Comparison of ENCODE assay signal across 20 cellular contexts in genomic region chr15:31845791-31846190, GRCh38. TPM values are rescaled to one million over a fixed set of nuclear protein-coding genes. Genes with fewer than 3 reads are reported as not detected.
A peak's percentile ranks its signal among the peaks of the same experiment; 100 is the strongest.
DNase-seq lines count a peak whose midpoint lies in the region; ATAC-seq and TF ChIP-seq lines count a peak whose summit lies in the region.
"Had no signal": no experiment of that assay in that cellular context is flagged by ENCODE, and none has a peak within 500 bp of the region (broad histone marks: within the 10 kb centered on the region; RNA-seq: fewer than 3 reads in every experiment).

No MANE protein-coding gene starts in this region.

- DNase-seq in endodermal cell (peak; percentile 29), NCI-H226 (no peak), 8988T (no peak)
- no peak for DNase-seq in natural killer cell treated with Interleukin-12 subunit alpha and Interleukin-12 subunit beta and Interleukin-15 and Interleukin-18, amount 100 ng/mL, for 72 hours (ENCODE audit: low spot score)
- DNase-seq in stimulated activated effector memory CD8-positive, alpha-beta T cell treated with anti-CD3 and anti-CD28 coated beads, Interleukin-12 subunit alpha, Interleukin-12 subunit beta, amount 100 ng/mL, for 72 hours (ENCODE audit: low spot score in 2 of 2), result no peak
- DNase-seq in activated CD8-positive, alpha-beta memory T cell treated with anti-CD3 and anti-CD28 coated beads, Interleukin-2, amount 50 U/mL, for 48 hours, result no peak
- DNase-seq: Calu3; CD8-positive, alpha-beta T cell; DMS 273 treated with DMSO at 0.1 percent for 48 hours; DMS53; DND-41; EL; H9 had no signal

- H3K27me3 ChIP-seq in endodermal cell (ENCODE audit: control insufficient read depth, insufficient read depth, low read length, poor library complexity, severe bottlenecking), result no peaks in the 10 kb centered on the region
- H3K27me3 ChIP-seq: BLaER1 had no signal

- H3K4me3 Mint-ChIP-seq in endodermal cell, result no peak overlapping the region
- H3K4me3 Mint-ChIP-seq in natural killer cell treated with Interleukin-12 subunit alpha and Interleukin-12 subunit beta and Interleukin-15 and Interleukin-18, amount 100 ng/mL, for 72 hours, result no peak overlapping the region
- no peak overlapping the region for H3K4me3 Mint-ChIP-seq in stimulated activated effector memory CD8-positive, alpha-beta T cell treated with anti-CD3 and anti-CD28 coated beads, Interleukin-12 subunit alpha, Interleukin-12 subunit beta, amount 100 ng/mL, for 72 hours
- H3K4me3 Mint-ChIP-seq: CD14-positive monocyte; CD8-positive, alpha-beta T cell; H9 had no signal

- ATAC-seq in natural killer cell treated with Interleukin-12 subunit alpha and Interleukin-12 subunit beta and Interleukin-15 and Interleukin-18, amount 100 ng/mL, for 72 hours, result peak; percentile 29
- peak; percentile 29 for ATAC-seq in stimulated activated effector memory CD8-positive, alpha-beta T cell treated with anti-CD3 and anti-CD28 coated beads, Interleukin-12 subunit alpha, Interleukin-12 subunit beta, amount 100 ng/mL, for 72 hours
- ATAC-seq in HG03175 (IDR thresholded peaks at IDR 0.05; ENCODE audit: unreplicated experiment), result no peak
- ATAC-seq: CD8-positive, alpha-beta T cell had no signal

- 91 to 93% methylated on average over 3 to 5 of the region's 5 CpGs for WGBS in endodermal cell (ENCODE audit: insufficient coverage in 1 of 2, insufficient read length in 1 of 2), 2 experiments

- no peaks in the 10 kb centered on the region for H3K36me3 Mint-ChIP-seq in endodermal cell (ENCODE audit: low read depth)
- H3K36me3 Mint-ChIP-seq in natural killer cell treated with Interleukin-12 subunit alpha and Interleukin-12 subunit beta and Interleukin-15 and Interleukin-18, amount 100 ng/mL, for 72 hours, result no peaks in the 10 kb centered on the region
- H3K36me3 Mint-ChIP-seq in stimulated activated effector memory CD8-positive, alpha-beta T cell treated with anti-CD3 and anti-CD28 coated beads, Interleukin-12 subunit alpha, Interleukin-12 subunit beta, amount 100 ng/mL, for 72 hours, result no peaks in the 10 kb centered on the region
- H3K36me3 Mint-ChIP-seq: CD14-positive monocyte; CD8-positive, alpha-beta T cell had no signal

- no peak for TF ChIP-seq CTCF in endodermal cell (conservative IDR thresholded peaks at IDR 0.05)

- H3K4me1 Mint-ChIP-seq in endodermal cell, result peaks cover 8% of the 10 kb centered on the region
- no peaks in the 10 kb centered on the region for H3K4me1 Mint-ChIP-seq in natural killer cell treated with Interleukin-12 subunit alpha and Interleukin-12 subunit beta and Interleukin-15 and Interleukin-18, amount 100 ng/mL, for 72 hours (ENCODE audit: low read depth in 2 of 2)
- no peaks in the 10 kb centered on the region for H3K4me1 Mint-ChIP-seq in stimulated activated effector memory CD8-positive, alpha-beta T cell treated with anti-CD3 and anti-CD28 coated beads, Interleukin-12 subunit alpha, Interleukin-12 subunit beta, amount 100 ng/mL, for 72 hours
- H3K4me1 Mint-ChIP-seq: CD14-positive monocyte had no signal

- H3K27ac ChIP-seq in angular gyrus (ENCODE audit: low read depth, low read length) (peak overlapping the region; percentile 94), endodermal cell (ENCODE audit: low read depth, low read length) (no peak overlapping the region)
- H3K27ac ChIP-seq: 22Rv1, BLaER1, HL-60 had no signal

- H3K36me3 ChIP-seq in endodermal cell (ENCODE audit: control insufficient read depth, insufficient read depth, low read length), result no peaks in the 10 kb centered on the region
- H3K36me3 ChIP-seq: BLaER1 had no signal

- H3K27me3 Mint-ChIP-seq in endodermal cell (ENCODE audit: insufficient read depth), result no peaks in the 10 kb centered on the region
- H3K27me3 Mint-ChIP-seq in natural killer cell treated with Interleukin-12 subunit alpha and Interleukin-12 subunit beta and Interleukin-15 and Interleukin-18, amount 100 ng/mL, for 72 hours, result peaks cover 12 to 22% of the 10 kb centered on the region in 2 donors

- H3K4me1 ChIP-seq in endodermal cell (ENCODE audit: control insufficient read depth, insufficient read depth, low read length), result peaks cover 3% of the 10 kb centered on the region

- H3K4me3 ChIP-seq in endodermal cell (ENCODE audit: low read length), result no peak overlapping the region
- H3K4me3 ChIP-seq: BLaER1 had no signal

- H3K27ac Mint-ChIP-seq in endodermal cell, result no peak overlapping the region
- no peak overlapping the region for H3K27ac Mint-ChIP-seq in natural killer cell treated with Interleukin-12 subunit alpha and Interleukin-12 subunit beta and Interleukin-15 and Interleukin-18, amount 100 ng/mL, for 72 hours
- H3K27ac Mint-ChIP-seq in stimulated activated effector memory CD8-positive, alpha-beta T cell treated with anti-CD3 and anti-CD28 coated beads, Interleukin-12 subunit alpha, Interleukin-12 subunit beta, amount 100 ng/mL, for 72 hours, result no peak overlapping the region
- H3K27ac Mint-ChIP-seq: CD14-positive monocyte; CD8-positive, alpha-beta T cell had no signal

- peaks cover 13% of the 10 kb centered on the region for H3K9me3 Mint-ChIP-seq in endodermal cell
- H3K9me3 Mint-ChIP-seq in natural killer cell treated with Interleukin-12 subunit alpha and Interleukin-12 subunit beta and Interleukin-15 and Interleukin-18, amount 100 ng/mL, for 72 hours, result peaks cover 3% of the 10 kb centered on the region
- H3K9me3 Mint-ChIP-seq in stimulated activated effector memory CD8-positive, alpha-beta T cell treated with anti-CD3 and anti-CD28 coated beads, Interleukin-12 subunit alpha, Interleukin-12 subunit beta, amount 100 ng/mL, for 72 hours, result no peaks in the 10 kb centered on the region
- H3K9me3 Mint-ChIP-seq: CD8-positive, alpha-beta T cell had no signal

- no peaks in the 10 kb centered on the region for H3K9me3 ChIP-seq in endodermal cell (ENCODE audit: control insufficient read depth, low read length)

- H3K9ac ChIP-seq in endodermal cell (ENCODE audit: extremely low read depth, low read length, poor library complexity, severe bottlenecking), result no peak overlapping the region
- H3K9ac ChIP-seq: BLaER1 had no signal

RNA-seq across cellular contexts. Expression of gene OTUD7A, which starts 24.7 kb away (rescaled TPM):
- total RNA-seq in endodermal cell, result 1 to 10 TPM; 2.6 to 3.1 TPM
- polyA plus RNA-seq in endodermal cell (2013, experiment 1 of 2), result 1.7 TPM
- polyA plus RNA-seq in endodermal cell (2013, experiment 2 of 2), result 1.8 TPM
- 1 to 10 TPM; 1.2 to 1.4 TPM for total RNA-seq in natural killer cell treated with Interleukin-12 subunit alpha and Interleukin-12 subunit beta and Interleukin-15 and Interleukin-18, amount 100 ng/mL, for 72 hours
- total RNA-seq: HT1080 had no signal
